1 cellular context compared by ENCODE assay signal in genomic region chr16:70529051-70529777, GRCh38.
A peak's percentile ranks its signal among the peaks of the same experiment; 100 is the strongest.
TF ChIP-seq lines count a peak whose summit lies in the region.

No MANE protein-coding gene starts in this region.

TF ChIP-seq in IMR-90, 13 proteins besides CTCF, POLR2A, EP300 and RAD21:
- TF ChIP-seq ELK1 (IDR thresholded peaks at IDR 0.05; ENCODE audit: borderline replicate concordance, low read depth, low read length) (no peak), SMC3 (IDR thresholded peaks at IDR 0.05; ENCODE audit: low read depth, low read length) (peak; percentile 53), MXI1 (IDR thresholded peaks at IDR 0.05; ENCODE audit: borderline replicate concordance, low read depth, low read length) (no peak)
TF ChIP-seq in IMR-90: peak in this region for 1.
